ENCODE assay signal across 20 cellular contexts in the genomic region with DNA sequence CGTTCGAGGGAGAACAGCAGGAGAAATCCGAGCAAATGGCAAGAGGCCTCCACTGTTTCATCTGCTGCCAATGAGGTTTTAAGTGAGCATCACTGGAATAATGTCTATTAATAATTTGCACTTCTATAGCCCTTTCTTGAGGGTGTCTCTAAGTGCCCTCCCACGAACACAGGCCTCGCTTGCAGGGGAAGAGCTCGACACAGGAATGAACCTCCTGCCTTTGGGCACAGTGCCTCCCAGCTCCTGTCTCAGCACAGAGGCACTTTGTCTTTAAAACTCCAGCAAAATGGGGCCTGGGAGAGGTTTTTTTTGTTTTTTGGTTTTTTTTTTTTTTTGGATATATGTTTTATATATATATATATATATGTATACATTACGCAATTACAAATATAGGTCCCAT. TPM values are rescaled to one million over a fixed set of nuclear protein-coding genes. Genes with fewer than 3 reads are reported as not detected.
DNase-seq lines count a peak whose midpoint lies in the region; TF ChIP-seq lines count a peak whose summit lies in the region.
"Had no signal": no experiment of that assay in that cellular context is flagged by ENCODE, and none has a peak within 500 bp of the region (broad histone marks: within the 10 kb centered on the region; RNA-seq: fewer than 3 reads in every experiment).

No MANE protein-coding gene starts in this region.

- intact Hi-C loops in posterior vena cava (cut with DNase I), result loop anchor here in 1 of 2 donors (10.0 kb wide), 1 partner anchor 192 kb away; no protein-coding TSS in a partner anchor
- intact Hi-C loops in activated T-helper 1 cell treated with anti-CD3 and anti-CD28 coated beads, Interleukin-12 subunit alpha, Interleukin-12 subunit beta, Interleukin-2, Interleukin-4 antibody, amounts not matched to agents 30 ng/mL and 10 ng/mL and 1 ng/mL, durations not matched to agents 14 hours and 24 hours and 36 hours (cut with micrococcal nuclease), result loop anchor here (5.0 kb wide), 1 partner anchor 474 kb away; no protein-coding TSS in a partner anchor

- H3K4me3 Mint-ChIP-seq in activated naive CD8-positive, alpha-beta T cell, result peak overlapping the region; percentile 72
- H3K4me3 Mint-ChIP-seq in activated naive CD8-positive, alpha-beta T cell treated with anti-CD3 and anti-CD28 coated beads for 36 hours, result no peak overlapping the region
- H3K4me3 Mint-ChIP-seq in neural crest cell, result peak overlapping the region; percentile 65
- no peak overlapping the region for H3K4me3 Mint-ChIP-seq in activated T-helper 1 cell treated with anti-CD3 and anti-CD28 coated beads, Interleukin-12 subunit alpha, Interleukin-12 subunit beta, Interleukin-2, Interleukin-4 antibody, amounts not matched to agents 30 ng/mL and 10 ng/mL and 1 ng/mL, durations not matched to agents 14 hours and 24 hours and 36 hours

- POLR2A ChIA-PET in HEK293T (lab: Yijun Ruan, JAX), result interaction anchor here (2.4 kb wide), 1 partner anchor 101 kb away, joined by 13 read pairs; a partner anchor contains a TSS

- TF ChIP-seq CTCF in neural crest cell (conservative IDR thresholded peaks at IDR 0.05), result no peak

- peaks cover 11% of the 10 kb centered on the region for H3K27me3 Mint-ChIP-seq in activated naive CD8-positive, alpha-beta T cell
- peaks cover 20% of the 10 kb centered on the region for H3K27me3 Mint-ChIP-seq in activated naive CD8-positive, alpha-beta T cell treated with anti-CD3 and anti-CD28 coated beads for 36 hours
- H3K27me3 Mint-ChIP-seq in neural crest cell (ENCODE audit: low read depth), result peaks cover 96% of the 10 kb centered on the region
- H3K27me3 Mint-ChIP-seq in activated T-helper 1 cell treated with anti-CD3 and anti-CD28 coated beads, Interleukin-12 subunit alpha, Interleukin-12 subunit beta, Interleukin-2, Interleukin-4 antibody, amounts not matched to agents 30 ng/mL and 10 ng/mL and 1 ng/mL, durations not matched to agents 14 hours and 24 hours and 36 hours (ENCODE audit: insufficient read depth), result peaks cover 16% of the 10 kb centered on the region

- H3K36me3 Mint-ChIP-seq in activated naive CD8-positive, alpha-beta T cell, result no peaks in the 10 kb centered on the region
- no peaks in the 10 kb centered on the region for H3K36me3 Mint-ChIP-seq in activated naive CD8-positive, alpha-beta T cell treated with anti-CD3 and anti-CD28 coated beads for 36 hours
- H3K36me3 Mint-ChIP-seq in neural crest cell (ENCODE audit: low read depth), result no peaks in the 10 kb centered on the region
- H3K36me3 Mint-ChIP-seq in activated T-helper 1 cell treated with anti-CD3 and anti-CD28 coated beads, Interleukin-12 subunit alpha, Interleukin-12 subunit beta, Interleukin-2, Interleukin-4 antibody, amounts not matched to agents 30 ng/mL and 10 ng/mL and 1 ng/mL, durations not matched to agents 14 hours and 24 hours and 36 hours (ENCODE audit: low read depth), result no peaks in the 10 kb centered on the region
- H3K36me3 Mint-ChIP-seq: activated naive CD4-positive, alpha-beta T cell treated with anti-CD3 and anti-CD28 coated beads, Interleukin-2, amount 10 ng/mL, durations not matched to agents 7 days and 5 days; CD4-positive, CD25-positive, alpha-beta regulatory T cell had no signal

- H3K27ac Mint-ChIP-seq in activated naive CD8-positive, alpha-beta T cell, result no peak overlapping the region
- no peak overlapping the region for H3K27ac Mint-ChIP-seq in activated naive CD8-positive, alpha-beta T cell treated with anti-CD3 and anti-CD28 coated beads for 36 hours
- no peak overlapping the region for H3K27ac Mint-ChIP-seq in neural crest cell (ENCODE audit: unreplicated experiment)
- H3K27ac Mint-ChIP-seq in activated T-helper 1 cell treated with anti-CD3 and anti-CD28 coated beads, Interleukin-12 subunit alpha, Interleukin-12 subunit beta, Interleukin-2, Interleukin-4 antibody, amounts not matched to agents 30 ng/mL and 10 ng/mL and 1 ng/mL, durations not matched to agents 14 hours and 24 hours and 36 hours, result no peak overlapping the region
- H3K27ac Mint-ChIP-seq: activated CD4-positive, alpha-beta memory T cell treated with anti-CD3 and anti-CD28 coated beads, Interleukin-2, amount 10 ng/mL, durations not matched to agents 7 days and 5 days; activated naive CD4-positive, alpha-beta T cell treated with anti-CD3 and anti-CD28 coated beads, Interleukin-2, amount 10 ng/mL, durations not matched to agents 7 days and 5 days; CD4-positive, CD25-positive, alpha-beta regulatory T cell had no signal

- peaks cover 6% of the 10 kb centered on the region for H3K4me1 Mint-ChIP-seq in activated naive CD8-positive, alpha-beta T cell (ENCODE audit: low read depth)
- peaks cover 6% of the 10 kb centered on the region for H3K4me1 Mint-ChIP-seq in activated naive CD8-positive, alpha-beta T cell treated with anti-CD3 and anti-CD28 coated beads for 36 hours
- peaks cover 49% of the 10 kb centered on the region for H3K4me1 Mint-ChIP-seq in neural crest cell
- H3K4me1 Mint-ChIP-seq in activated T-helper 1 cell treated with anti-CD3 and anti-CD28 coated beads, Interleukin-12 subunit alpha, Interleukin-12 subunit beta, Interleukin-2, Interleukin-4 antibody, amounts not matched to agents 30 ng/mL and 10 ng/mL and 1 ng/mL, durations not matched to agents 14 hours and 24 hours and 36 hours (ENCODE audit: low read depth), result peaks cover 8% of the 10 kb centered on the region

- CTCF ChIA-PET in HEK293T (lab: Yijun Ruan, JAX), result interaction anchor here (0.6 to 1.4 kb wide), 7 partner anchors 9 to 187 kb away, joined by 3 to 8 read pairs (median 4); a partner anchor contains a TSS

- DNase-seq in activated naive CD8-positive, alpha-beta T cell treated with anti-CD3 and anti-CD28 coated beads for 36 hours, result no peak
- DNase-seq in globus pallidus (ENCODE audit: low spot score) (peak; percentile 68), neural crest cell (ENCODE audit: low read depth, low spot score) (no peak), posterior vena cava (ENCODE audit: low spot score) (no peak), GM19238 (ENCODE audit: insufficient read length, low spot score) (no peak), HEK293T (ENCODE audit: extremely low spot score) (no peak)
- no peak for DNase-seq in activated T-helper 1 cell treated with anti-CD3 and anti-CD28 coated beads, Interleukin-12 subunit alpha, Interleukin-12 subunit beta, Interleukin-2, Interleukin-4 antibody, amounts not matched to agents 30 ng/mL and 10 ng/mL and 1 ng/mL, durations not matched to agents 14 hours and 24 hours and 36 hours (ENCODE audit: low spot score)
- DNase-seq: amniotic stem cell, NCI-H2081 treated with DMSO at 0.1 percent for 48 hours, sigmoid colon had no signal

- no peaks in the 10 kb centered on the region for H3K9me3 Mint-ChIP-seq in activated naive CD8-positive, alpha-beta T cell (ENCODE audit: low read depth)
- no peaks in the 10 kb centered on the region for H3K9me3 Mint-ChIP-seq in activated naive CD8-positive, alpha-beta T cell treated with anti-CD3 and anti-CD28 coated beads for 36 hours
- no peaks in the 10 kb centered on the region for H3K9me3 Mint-ChIP-seq in neural crest cell
- H3K9me3 Mint-ChIP-seq in activated T-helper 1 cell treated with anti-CD3 and anti-CD28 coated beads, Interleukin-12 subunit alpha, Interleukin-12 subunit beta, Interleukin-2, Interleukin-4 antibody, amounts not matched to agents 30 ng/mL and 10 ng/mL and 1 ng/mL, durations not matched to agents 14 hours and 24 hours and 36 hours, result no peaks in the 10 kb centered on the region
- H3K9me3 Mint-ChIP-seq: activated CD4-positive, alpha-beta memory T cell treated with anti-CD3 and anti-CD28 coated beads, Interleukin-2, amount 10 ng/mL, durations not matched to agents 7 days and 5 days; activated naive CD4-positive, alpha-beta T cell treated with anti-CD3 and anti-CD28 coated beads, Interleukin-2, amount 10 ng/mL, durations not matched to agents 7 days and 5 days; CD4-positive, CD25-positive, alpha-beta regulatory T cell had no signal

TF ChIP-seq in HEK293T, 16 proteins besides CTCF, POLR2A, EP300 and RAD21:
- TF ChIP-seq ELF4 (IDR thresholded peaks at IDR 0.05) (no peak), L3MBTL2 (conservative IDR thresholded peaks at IDR 0.05) (no peak), SP1 (IDR thresholded peaks at IDR 0.05) (no peak), CTBP1 (IDR thresholded peaks at IDR 0.05; ENCODE audit: borderline replicate concordance) (no peak), NFRKB (IDR thresholded peaks at IDR 0.05) (no peak)

RNA-seq across cellular contexts. Expression of a gene that starts 56.6 kb away (rescaled TPM):
- total RNA-seq in activated naive CD8-positive, alpha-beta T cell treated with anti-CD3 and anti-CD28 coated beads for 36 hours, result under 1 TPM in 1 of 2 experiments, not detected in 1; 0.21 TPM
- 5.4 and 8.4 TPM in 2 replicates for total RNA-seq in neural crest cell
- total RNA-seq in posterior vena cava, result not detected
- total RNA-seq in activated T-helper 1 cell treated with anti-CD3 and anti-CD28 coated beads, Interleukin-12 subunit alpha, Interleukin-12 subunit beta, Interleukin-2, Interleukin-4 antibody, amounts not matched to agents 30 ng/mL and 10 ng/mL and 1 ng/mL, durations not matched to agents 14 hours and 24 hours and 36 hours, result not detected in 2 replicates
- total RNA-seq: activated CD4-positive, alpha-beta memory T cell treated with anti-CD3 and anti-CD28 coated beads, Interleukin-2, amount 10 ng/mL, durations not matched to agents 7 days and 5 days; CD4-positive, CD25-positive, alpha-beta regulatory T cell; chondrocyte; endothelial cell of umbilical vein; fibroblast of lung; gastroesophageal sphincter; IMR-90; PC-9; sigmoid colon had no signal

Comparison
In these comparisons a context has a peak if more than half of its experiments do, and no peak if none do; other contexts are left out.
1. H3K4me3 Mint-ChIP-seq: peak in activated naive CD8-positive, alpha-beta T cell (single experiment) and neural crest cell (single experiment); none in activated naive CD8-positive, alpha-beta T cell treated with anti-CD3 and anti-CD28 coated beads for 36 hours (single experiment) and activated T-helper 1 cell treated with anti-CD3 and anti-CD28 coated beads, Interleukin-12 subunit alpha, Interleukin-12 subunit beta, Interleukin-2, Interleukin-4 antibody, amounts not matched to agents 30 ng/mL and 10 ng/mL and 1 ng/mL, durations not matched to agents 14 hours and 24 hours and 36 hours (single experiment).